15 cellular contexts compared by ENCODE assay signal in genomic region chr11:6547177-6547576, GRCh38. TPM values are rescaled to one million over a fixed set of nuclear protein-coding genes. Genes with fewer than 3 reads are reported as not detected.
DNase-seq lines count a peak whose midpoint lies in the region; ATAC-seq and TF ChIP-seq lines count a peak whose summit lies in the region.
"Had no signal": no experiment of that assay in that cellular context is flagged by ENCODE, and none has a peak within 500 bp of the region (broad histone marks: within the 10 kb centered on the region; RNA-seq: fewer than 3 reads in every experiment).

No MANE protein-coding gene starts in this region.

- intact Hi-C loops in spleen (cut with DNase I; ENCODE audit: low total_unique reads), result no loop called here

- TF ChIP-seq CTCF in endodermal cell (conservative IDR thresholded peaks at IDR 0.05), result no peak
- no peak for TF ChIP-seq CTCF in spleen (IDR thresholded peaks at IDR 0.05 in 8 of 11, conservative IDR thresholded peaks at IDR 0.05 in 3 of 11)

- no peaks in the 10 kb centered on the region for H3K27me3 Mint-ChIP-seq in stimulated activated naive CD8-positive, alpha-beta T cell treated with anti-CD3 and anti-CD28 coated beads, Interleukin-15, amount 100 ng/mL, for 72 hours
- H3K27me3 Mint-ChIP-seq in endodermal cell (ENCODE audit: insufficient read depth), result no peaks in the 10 kb centered on the region
- H3K27me3 Mint-ChIP-seq: B cell had no signal

- no peaks in the 10 kb centered on the region for H3K36me3 ChIP-seq in endodermal cell (ENCODE audit: control insufficient read depth, insufficient read depth, low read length)
- H3K36me3 ChIP-seq in spleen, result peaks cover 0 to 52% (median 16%) of the 10 kb centered on the region in 6 donors
- H3K36me3 ChIP-seq: HAP-1 had no signal

- H3K27me3 ChIP-seq in endodermal cell (ENCODE audit: control insufficient read depth, insufficient read depth, low read length, poor library complexity, severe bottlenecking) (no peaks in the 10 kb centered on the region), spleen (replicated peaks in 1 of 7) (no peaks in the 10 kb centered on the region)
- H3K27me3 ChIP-seq: BLaER1 treated with 17β-estradiol and CSF1 and Interleukin-3, amounts not matched to agents 10 nM and 100 nM had no signal

- ATAC-seq in stimulated activated naive CD8-positive, alpha-beta T cell treated with anti-CD3 and anti-CD28 coated beads, Interleukin-15, amount 100 ng/mL, for 72 hours, result peak; percentile 26
- no peak for ATAC-seq in stimulated activated naive CD8-positive, alpha-beta T cell treated with anti-CD3 and anti-CD28 coated beads, Interleukin-15, Interleukin-2, amounts not matched to agents 100 U/mL and 50 U/mL, for 24 hours
- ATAC-seq in GM21786 (IDR thresholded peaks at IDR 0.05; ENCODE audit: unreplicated experiment), result no peak
- ATAC-seq: CD8-positive, alpha-beta T cell had no signal

- no peaks in the 10 kb centered on the region for H3K9me3 Mint-ChIP-seq in stimulated activated naive CD8-positive, alpha-beta T cell treated with anti-CD3 and anti-CD28 coated beads, Interleukin-15, amount 100 ng/mL, for 72 hours
- H3K9me3 Mint-ChIP-seq in endodermal cell, result no peaks in the 10 kb centered on the region
- H3K9me3 Mint-ChIP-seq: CD8-positive, alpha-beta T cell had no signal

- H3K4me3 ChIP-seq in endodermal cell (ENCODE audit: low read length) (no peak overlapping the region), spleen (no peak overlapping the region)
- H3K4me3 ChIP-seq: BLaER1 treated with 17β-estradiol and CSF1 and Interleukin-3, amounts not matched to agents 10 nM and 100 nM; GM23248; HAP-1 had no signal

- 90 to 94% methylated on average over 5 to 6 of the region's 6 CpGs for WGBS in endodermal cell (ENCODE audit: insufficient coverage in 1 of 2, insufficient read length in 1 of 2), 2 experiments
- 90 to 99% (median 94%) methylated on average over 5 to 6 of the region's 6 CpGs for WGBS in spleen, 5 donors

- H3K36me3 Mint-ChIP-seq in endodermal cell (ENCODE audit: low read depth), result peaks cover 2% of the 10 kb centered on the region

- no peak overlapping the region for H3K9ac ChIP-seq in endodermal cell (ENCODE audit: extremely low read depth, low read length, poor library complexity, severe bottlenecking)
- H3K9ac ChIP-seq: BLaER1 treated with 17β-estradiol and CSF1 and Interleukin-3, amounts not matched to agents 10 nM and 100 nM; GM23248 had no signal

- H3K27ac ChIP-seq in endodermal cell (ENCODE audit: low read depth, low read length), result no peak overlapping the region
- no peak overlapping the region for H3K27ac ChIP-seq in spleen
- H3K27ac ChIP-seq: BLaER1 treated with 17β-estradiol and CSF1 and Interleukin-3, amounts not matched to agents 10 nM and 100 nM; GM23248 had no signal

- DNase-seq in stimulated activated naive CD8-positive, alpha-beta T cell treated with anti-CD3 and anti-CD28 coated beads, Interleukin-15, amount 100 ng/mL, for 72 hours, result no peak
- no peak for DNase-seq in stimulated activated naive CD8-positive, alpha-beta T cell treated with anti-CD3 and anti-CD28 coated beads, Interleukin-15, Interleukin-2, amounts not matched to agents 100 U/mL and 50 U/mL, for 24 hours
- DNase-seq in endodermal cell (peak; percentile 31), spleen (peak; percentile 57), epidermal melanocyte (ENCODE audit: insufficient read length, low spot score) (no peak)
- no peak for DNase-seq in activated CD4-positive, CD25-positive, alpha-beta regulatory T cell treated with anti-CD3 and anti-CD28 coated beads, Interleukin-2, amount 50 U/mL, for 72 hours
- DNase-seq: 8988T, Calu3, DMS79 treated with DMSO at 0.1 percent for 48 hours, GM23248 had no signal

- H3K4me3 Mint-ChIP-seq in stimulated activated naive CD8-positive, alpha-beta T cell treated with anti-CD3 and anti-CD28 coated beads, Interleukin-15, amount 100 ng/mL, for 72 hours, result no peak overlapping the region
- no peak overlapping the region for H3K4me3 Mint-ChIP-seq in endodermal cell
- H3K4me3 Mint-ChIP-seq: B cell; CD8-positive, alpha-beta T cell had no signal

- no peak overlapping the region for H3K27ac Mint-ChIP-seq in stimulated activated naive CD8-positive, alpha-beta T cell treated with anti-CD3 and anti-CD28 coated beads, Interleukin-15, amount 100 ng/mL, for 72 hours
- no peak overlapping the region for H3K27ac Mint-ChIP-seq in endodermal cell
- H3K27ac Mint-ChIP-seq: B cell; CD8-positive, alpha-beta T cell had no signal

- H3K4me1 ChIP-seq in endodermal cell (ENCODE audit: control insufficient read depth, insufficient read depth, low read length) (no peaks in the 10 kb centered on the region), spleen (no peaks in the 10 kb centered on the region)
- H3K4me1 ChIP-seq: BLaER1 treated with 17β-estradiol and CSF1 and Interleukin-3, amounts not matched to agents 10 nM and 100 nM; HAP-1 had no signal

- H3K4me1 Mint-ChIP-seq in stimulated activated naive CD8-positive, alpha-beta T cell treated with anti-CD3 and anti-CD28 coated beads, Interleukin-15, amount 100 ng/mL, for 72 hours, result peaks cover 10% of the 10 kb centered on the region
- no peaks in the 10 kb centered on the region for H3K4me1 Mint-ChIP-seq in endodermal cell
- H3K4me1 Mint-ChIP-seq: B cell had no signal

- H3K9me3 ChIP-seq in endodermal cell (ENCODE audit: control insufficient read depth, low read length) (no peaks in the 10 kb centered on the region), spleen (no peaks in the 10 kb centered on the region)
- H3K9me3 ChIP-seq: BLaER1 treated with 17β-estradiol and CSF1 and Interleukin-3, amounts not matched to agents 10 nM and 100 nM; HAP-1 had no signal

- no peak for TF ChIP-seq POLR2A in spleen (IDR thresholded peaks at IDR 0.05)

RNA-seq across cellular contexts. Expression of gene DNHD1, which starts 50.1 kb away (rescaled TPM):
- 10 to 100 TPM; 11.0 to 12.2 TPM for total RNA-seq in endodermal cell
- polyA plus RNA-seq in endodermal cell (2013, experiment 1 of 2), result 7.1 TPM
- polyA plus RNA-seq in endodermal cell (2013, experiment 2 of 2), result 8.3 TPM
- total RNA-seq in spleen, result 10 to 100 TPM; 19.0 to 40.7 (median 27.6) TPM
- 10 to 100 TPM in 2 of 3 donors, 1 to 10 TPM in 1; 6.0 to 17.0 (median 15.1) TPM for polyA plus RNA-seq in spleen

RNA-seq across cellular contexts. Expression of gene RRP8, which starts 56.2 kb away (rescaled TPM):
- total RNA-seq in endodermal cell (10 to 100 TPM; 11.0 to 12.8 TPM), spleen (10 to 100 TPM; 17.0 to 26.0 (median 22.7) TPM)
- 12.8 TPM for polyA plus RNA-seq in endodermal cell (2013, experiment 1 of 2)
- polyA plus RNA-seq in endodermal cell (2013, experiment 2 of 2), result 12.1 TPM
- polyA plus RNA-seq in spleen, result 10 to 100 TPM; 23.7 to 28.4 (median 26.5) TPM

RNA-seq across cellular contexts. Expression of gene ILK, which starts 56.4 kb away (rescaled TPM):
- total RNA-seq in endodermal cell (100 to 1,000 TPM; 125 to 136 TPM), spleen (100 to 1,000 TPM; 122 to 194 (median 141) TPM)
- 117 TPM for polyA plus RNA-seq in endodermal cell (2013, experiment 1 of 2)
- polyA plus RNA-seq in endodermal cell (2013, experiment 2 of 2), result 112 TPM
- polyA plus RNA-seq in spleen, result 100 to 1,000 TPM in 1 of 3 donors, 10 to 100 TPM in 2; 71.4 to 108 (median 76.5) TPM

Comparison
In these comparisons a context has a peak if more than half of its experiments do, and no peak if none do; other contexts are left out.
1. DNase-seq: peak in endodermal cell (single experiment) and spleen (single experiment); none in stimulated activated naive CD8-positive, alpha-beta T cell treated with anti-CD3 and anti-CD28 coated beads, Interleukin-15, amount 100 ng/mL, for 72 hours (0 of 2), stimulated activated naive CD8-positive, alpha-beta T cell treated with anti-CD3 and anti-CD28 coated beads, Interleukin-15, Interleukin-2, amounts not matched to agents 100 U/mL and 50 U/mL, for 24 hours (single experiment), activated CD4-positive, CD25-positive, alpha-beta regulatory T cell treated with anti-CD3 and anti-CD28 coated beads, Interleukin-2, amount 50 U/mL, for 72 hours (single experiment) and epidermal melanocyte (single experiment).